In the genomic region with DNA sequence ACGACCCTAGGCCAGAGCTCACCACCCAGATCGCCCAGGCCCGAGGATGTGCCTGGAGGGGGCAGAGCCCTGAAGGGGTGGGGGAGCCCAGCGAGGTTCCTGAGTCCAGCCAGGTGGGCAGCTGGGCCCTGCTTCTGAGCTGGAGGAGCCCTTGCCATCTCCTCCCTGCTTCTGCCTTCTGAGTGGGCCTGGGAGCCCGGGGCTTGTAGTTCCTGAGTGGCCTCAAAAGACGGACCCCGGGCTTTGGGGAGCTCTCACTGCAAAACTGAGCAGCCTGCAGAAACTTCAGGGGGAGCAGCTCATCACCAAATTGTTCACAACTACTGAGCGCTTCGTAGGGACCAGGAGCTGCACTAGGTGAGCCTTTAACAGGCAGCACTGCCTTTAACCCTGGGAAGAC, we compare ENCODE assay signal across 13 cellular contexts.
DNase-seq lines count a peak whose midpoint lies in the region; ATAC-seq and TF ChIP-seq lines count a peak whose summit lies in the region.
"Had no signal": no experiment of that assay in that cellular context is flagged by ENCODE, and none has a peak within 500 bp of the region (broad histone marks: within the 10 kb centered on the region; RNA-seq: fewer than 3 reads in every experiment).

No MANE protein-coding gene starts in this region.

- no peak for TF ChIP-seq CTCF in type B pancreatic cell (conservative IDR thresholded peaks at IDR 0.05)

- DNase-seq in activated CD4-positive, alpha-beta memory T cell treated with anti-CD3 and anti-CD28 coated beads, Interleukin-2, amount 10 ng/mL, durations not matched to agents 7 days and 5 days: no peak
- DNase-seq in activated CD4-positive, alpha-beta memory T cell treated with anti-CD3 and anti-CD28 coated beads for 36 hours: no peak
- no peak for DNase-seq in central memory CD8-positive, alpha-beta T cell (ENCODE audit: low spot score in 2 of 2)
- DNase-seq in naive B cell: no peak
- DNase-seq in type B pancreatic cell (ENCODE audit: extremely low spot score, unreplicated experiment): no peak
- DNase-seq in midbrain (lab: John Stamatoyannopoulos, UW): no peak
- no peak for DNase-seq in SK-N-DZ (ENCODE audit: low spot score)
- DNase-seq: activated CD8-positive, alpha-beta memory T cell treated with anti-CD3 and anti-CD28 coated beads, Interleukin-2, amount 50 U/mL, for 48 hours; NCI-H2081; NCI-H526 treated with DMSO at 0.1 percent for 48 hours; stimulated activated naive CD8-positive, alpha-beta T cell treated with anti-CD3 and anti-CD28 coated beads, Interleukin-15, Interleukin-2, amounts not matched to agents 100 U/mL and 50 U/mL, for 24 hours had no signal

- peak overlapping the region; percentile 90 for H3K27ac Mint-ChIP-seq in activated CD4-positive, alpha-beta memory T cell treated with anti-CD3 and anti-CD28 coated beads, Interleukin-2, amount 10 ng/mL, durations not matched to agents 7 days and 5 days
- no peak overlapping the region for H3K27ac Mint-ChIP-seq in activated CD4-positive, alpha-beta memory T cell treated with anti-CD3 and anti-CD28 coated beads for 36 hours
- peak overlapping the region; percentile 88 for H3K27ac Mint-ChIP-seq in central memory CD8-positive, alpha-beta T cell (ENCODE audit: low read depth)
- peak overlapping the region in 4 of 6 donors; percentile 17 to 95 (median 82) for H3K27ac Mint-ChIP-seq in naive B cell
- H3K27ac Mint-ChIP-seq in type B pancreatic cell: peak overlapping the region; percentile 15

- H3K9me3 Mint-ChIP-seq in activated CD4-positive, alpha-beta memory T cell treated with anti-CD3 and anti-CD28 coated beads, Interleukin-2, amount 10 ng/mL, durations not matched to agents 7 days and 5 days: no peaks in the 10 kb centered on the region
- peaks cover 3% of the 10 kb centered on the region for H3K9me3 Mint-ChIP-seq in activated CD4-positive, alpha-beta memory T cell treated with anti-CD3 and anti-CD28 coated beads for 36 hours
- H3K9me3 Mint-ChIP-seq in central memory CD8-positive, alpha-beta T cell: no peaks in the 10 kb centered on the region
- H3K9me3 Mint-ChIP-seq in naive B cell (peaks cover 0 to 3% (median 0%) of the 10 kb centered on the region in 7 donors), type B pancreatic cell (no peaks in the 10 kb centered on the region)

- H3K4me1 Mint-ChIP-seq in activated CD4-positive, alpha-beta memory T cell treated with anti-CD3 and anti-CD28 coated beads, Interleukin-2, amount 10 ng/mL, durations not matched to agents 7 days and 5 days: peaks cover 80% of the 10 kb centered on the region
- peaks cover 52% of the 10 kb centered on the region for H3K4me1 Mint-ChIP-seq in activated CD4-positive, alpha-beta memory T cell treated with anti-CD3 and anti-CD28 coated beads for 36 hours (ENCODE audit: low read depth)
- peaks cover 61% of the 10 kb centered on the region for H3K4me1 Mint-ChIP-seq in central memory CD8-positive, alpha-beta T cell
- H3K4me1 Mint-ChIP-seq in naive B cell (peaks cover 45 to 75% (median 66%) of the 10 kb centered on the region in 3 donors), type B pancreatic cell (ENCODE audit: unreplicated experiment) (peaks cover 16% of the 10 kb centered on the region)

- H3K27me3 Mint-ChIP-seq in activated CD4-positive, alpha-beta memory T cell treated with anti-CD3 and anti-CD28 coated beads, Interleukin-2, amount 10 ng/mL, durations not matched to agents 7 days and 5 days: no peaks in the 10 kb centered on the region
- no peaks in the 10 kb centered on the region for H3K27me3 Mint-ChIP-seq in activated CD4-positive, alpha-beta memory T cell treated with anti-CD3 and anti-CD28 coated beads for 36 hours
- no peaks in the 10 kb centered on the region for H3K27me3 Mint-ChIP-seq in central memory CD8-positive, alpha-beta T cell
- no peaks in the 10 kb centered on the region for H3K27me3 Mint-ChIP-seq in naive B cell
- H3K27me3 Mint-ChIP-seq in type B pancreatic cell: no peaks in the 10 kb centered on the region

- H3K36me3 Mint-ChIP-seq in activated CD4-positive, alpha-beta memory T cell treated with anti-CD3 and anti-CD28 coated beads, Interleukin-2, amount 10 ng/mL, durations not matched to agents 7 days and 5 days (ENCODE audit: low read depth): peaks cover 27% of the 10 kb centered on the region
- H3K36me3 Mint-ChIP-seq in activated CD4-positive, alpha-beta memory T cell treated with anti-CD3 and anti-CD28 coated beads for 36 hours: peaks cover 22% of the 10 kb centered on the region
- H3K36me3 Mint-ChIP-seq in central memory CD8-positive, alpha-beta T cell (ENCODE audit: insufficient read depth): peaks cover 18% of the 10 kb centered on the region
- H3K36me3 Mint-ChIP-seq in naive B cell: peaks cover 0 to 17% of the 10 kb centered on the region in 2 donors
- H3K36me3 Mint-ChIP-seq in type B pancreatic cell: peaks cover 12% of the 10 kb centered on the region

- H3K4me3 Mint-ChIP-seq in activated CD4-positive, alpha-beta memory T cell treated with anti-CD3 and anti-CD28 coated beads, Interleukin-2, amount 10 ng/mL, durations not matched to agents 7 days and 5 days: peak overlapping the region; percentile 77
- no peak overlapping the region for H3K4me3 Mint-ChIP-seq in activated CD4-positive, alpha-beta memory T cell treated with anti-CD3 and anti-CD28 coated beads for 36 hours
- H3K4me3 Mint-ChIP-seq in central memory CD8-positive, alpha-beta T cell: peak overlapping the region; percentile 87
- peak overlapping the region in 4 of 8 donors; percentile 29 to 87 (median 80) for H3K4me3 Mint-ChIP-seq in naive B cell
- no peak overlapping the region for H3K4me3 Mint-ChIP-seq in type B pancreatic cell

- ATAC-seq in central memory CD8-positive, alpha-beta T cell (replicated peaks; ENCODE audit: extremely low read depth, poor library complexity, severe bottlenecking): no peak
- ATAC-seq in naive B cell (ENCODE audit: low read depth in 2 of 2) (no peak), HG03175 (IDR thresholded peaks at IDR 0.05; ENCODE audit: unreplicated experiment) (no peak)
- ATAC-seq: HCT116; stimulated activated naive CD8-positive, alpha-beta T cell treated with anti-CD3 and anti-CD28 coated beads, Interleukin-15, Interleukin-2, amounts not matched to agents 100 U/mL and 50 U/mL, for 24 hours had no signal

- intact Hi-C loops in activated CD4-positive, alpha-beta memory T cell treated with anti-CD3 and anti-CD28 coated beads for 36 hours (cut with micrococcal nuclease): loop anchor here (10.0 kb wide), 1 partner anchor 459 kb away; the partner anchor contains the start of gene UBC

- CTCF ChIA-PET in activated CD4-positive, alpha-beta memory T cell treated with anti-CD3 and anti-CD28 coated beads, Interleukin-2, amount 10 ng/mL, durations not matched to agents 7 days and 5 days (lab: Charles Lee): interaction anchor here (0.6 to 2.0 kb wide), 4 partner anchors 11 to 417 kb away, joined by 3 to 13 read pairs (median 4); no protein-coding TSS in a partner anchor
- CTCF ChIA-PET in activated CD4-positive, alpha-beta memory T cell treated with anti-CD3 and anti-CD28 coated beads for 36 hours (lab: Charles Lee): interaction anchor here (3.0 kb wide), 1 partner anchor 10 kb away, joined by 15 read pairs; no protein-coding TSS in a partner anchor

- POLR2A ChIA-PET in activated CD4-positive, alpha-beta memory T cell treated with anti-CD3 and anti-CD28 coated beads, Interleukin-2, amount 10 ng/mL, durations not matched to agents 7 days and 5 days (lab: Charles Lee): interaction anchor here (1.0 to 6.1 kb wide), 2 partner anchors 10 to 111 kb away, joined by 6 to 95 read pairs; no protein-coding TSS in a partner anchor
- POLR2A ChIA-PET in activated CD4-positive, alpha-beta memory T cell treated with anti-CD3 and anti-CD28 coated beads for 36 hours (lab: Charles Lee): interaction anchor here (1.0 to 1.6 kb wide), 2 partner anchors 11 to 483 kb away, joined by 3 to 12 read pairs; partner anchors contain the start of genes CCDC92 and ZNF664

Comparison
In these comparisons a context has a peak if more than half of its experiments do, and no peak if none do; other contexts are left out.
1. H3K4me3 Mint-ChIP-seq: peak in activated CD4-positive, alpha-beta memory T cell treated with anti-CD3 and anti-CD28 coated beads, Interleukin-2, amount 10 ng/mL, durations not matched to agents 7 days and 5 days (single experiment) and central memory CD8-positive, alpha-beta T cell (single experiment); none in activated CD4-positive, alpha-beta memory T cell treated with anti-CD3 and anti-CD28 coated beads for 36 hours (single experiment) and type B pancreatic cell (single experiment).